In the genomic region with DNA sequence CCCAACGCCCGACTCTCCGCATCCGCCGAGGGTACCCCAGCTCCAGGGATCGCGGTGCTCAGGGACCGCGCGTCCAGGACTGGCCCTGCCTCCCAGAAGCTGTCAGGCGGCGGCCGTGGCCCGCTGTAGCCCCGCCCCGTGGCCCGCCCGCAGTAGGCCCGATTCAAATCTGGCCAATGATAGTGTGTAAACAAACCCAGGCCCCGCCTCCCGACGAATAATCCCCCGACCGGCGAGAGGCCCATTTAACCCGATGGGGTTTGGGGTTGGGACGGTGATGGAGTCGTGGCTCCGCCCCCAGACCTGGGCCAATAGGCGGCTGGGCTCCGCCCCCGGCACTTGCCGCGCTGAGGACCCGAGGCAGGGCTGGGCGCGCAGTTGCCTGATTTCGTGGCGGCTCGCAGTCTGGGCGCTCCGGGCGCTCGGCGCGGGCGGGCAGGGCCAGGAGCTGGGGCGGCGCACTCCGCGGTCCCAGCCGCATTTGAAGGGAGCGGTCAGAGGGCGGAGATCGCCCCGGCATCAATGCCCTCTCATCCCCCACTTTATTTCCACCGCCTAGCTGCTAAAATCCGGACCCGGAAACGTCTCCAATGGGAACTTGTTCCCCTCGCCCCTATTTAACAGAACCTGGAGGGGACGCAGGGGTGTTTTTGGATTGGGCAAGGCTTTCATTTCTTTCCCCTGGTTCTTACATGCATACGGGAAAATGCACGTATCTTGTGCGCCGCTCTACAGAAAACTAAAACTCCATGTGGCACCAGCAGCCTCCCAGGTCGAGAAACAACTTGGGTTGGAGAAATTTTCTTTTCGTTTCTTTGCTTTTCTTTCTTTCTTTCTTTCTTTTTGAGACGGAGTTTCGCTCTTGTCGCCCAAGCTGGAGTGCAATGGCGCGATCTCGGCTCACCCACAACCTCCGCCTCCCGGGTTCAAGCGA, we compare ENCODE assay signal across 8 cellular contexts. TPM values are rescaled to one million over a fixed set of nuclear protein-coding genes. Genes with fewer than 3 reads are reported as not detected.
DNase-seq lines count a peak whose midpoint lies in the region; ATAC-seq and TF ChIP-seq lines count a peak whose summit lies in the region.

No MANE protein-coding gene starts in this region.

- H3K4me1 Mint-ChIP-seq in stimulated activated naive CD8-positive, alpha-beta T cell treated with anti-CD3 and anti-CD28 coated beads, Interleukin-15, amount 100 ng/mL, for 72 hours, result peaks cover 46% of the 10 kb centered on the region

- peak overlapping the region; percentile 90 to 98 for H3K4me3 Mint-ChIP-seq in stimulated activated naive CD8-positive, alpha-beta T cell treated with anti-CD3 and anti-CD28 coated beads, Interleukin-15, amount 100 ng/mL, for 72 hours

- no peaks in the 10 kb centered on the region for H3F3A ChIP-seq in neural cell (ENCODE audit: insufficient read depth, low read length, poor library complexity, severe bottlenecking)

- peak; percentile 11 for TF ChIP-seq RAD21 in neural cell (conservative IDR thresholded peaks at IDR 0.05)

- peak; percentile 97 for ATAC-seq in stimulated activated naive CD8-positive, alpha-beta T cell treated with anti-CD3 and anti-CD28 coated beads, Interleukin-15, amount 100 ng/mL, for 72 hours

- peak; percentile 68 for TF ChIP-seq EP300 in neural cell (conservative IDR thresholded peaks at IDR 0.05; ENCODE audit: poor library complexity, severe bottlenecking)

- H3K9ac ChIP-seq in neural cell (ENCODE audit: low read length), result peak overlapping the region; percentile 66

- H3K9me3 ChIP-seq in HAP-1 (no peaks in the 10 kb centered on the region), MG63 (no peaks in the 10 kb centered on the region), neural cell (ENCODE audit: low read length) (no peaks in the 10 kb centered on the region)

- TF ChIP-seq CTCF in fibroblast of villous mesenchyme (IDR thresholded peaks at IDR 0.05; ENCODE audit: insufficient read depth, low read depth, low read length), result no peak
- no peak for TF ChIP-seq CTCF in neural cell (IDR thresholded peaks at IDR 0.05; ENCODE audit: poor library complexity, severe bottlenecking)

- peak overlapping the region; percentile 68 for H3K27ac ChIP-seq in neural cell (ENCODE audit: low read length)

- peak overlapping the region; percentile 91 for H2AFZ ChIP-seq in neural cell (ENCODE audit: low read depth, low read length)

- H3K9me3 Mint-ChIP-seq in stimulated activated naive CD8-positive, alpha-beta T cell treated with anti-CD3 and anti-CD28 coated beads, Interleukin-15, amount 100 ng/mL, for 72 hours, result no peaks in the 10 kb centered on the region

- no peaks in the 10 kb centered on the region for H3K27me3 ChIP-seq in HAP-1 (ENCODE audit: low read depth)
- no peaks in the 10 kb centered on the region for H3K27me3 ChIP-seq in MG63
- no peaks in the 10 kb centered on the region for H3K27me3 ChIP-seq in neural cell (ENCODE audit: insufficient read depth, low read depth, low read length)

- no peaks in the 10 kb centered on the region for H3K9me2 ChIP-seq in neural cell (ENCODE audit: insufficient read depth, low read length)

- H3K4me3 ChIP-seq in HAP-1 (peak overlapping the region; percentile 35), MG63 (peak overlapping the region; percentile 65), fibroblast of villous mesenchyme (ENCODE audit: low read depth, low read length) (peak overlapping the region; percentile 68), neural cell (ENCODE audit: low read length) (peak overlapping the region; percentile 84)

- DNase-seq in G401 (ENCODE audit: low spot score), result peak; percentile 100
- DNase-seq in HAP-1 (ENCODE audit: low spot score in 2 of 2), result peak; percentile 97 to 100
- peak; percentile 100 for DNase-seq in MG63
- peak; percentile 97 to 99 for DNase-seq in SHP77 (lab: John Stamatoyannopoulos, UW)
- peak; percentile 92 for DNase-seq in activated gamma-delta T cell (lab: John Stamatoyannopoulos, UW)
- peak; percentile 99 for DNase-seq in fibroblast of villous mesenchyme (ENCODE audit: low read depth)
- peak; percentile 99 for DNase-seq in stimulated activated naive CD8-positive, alpha-beta T cell treated with anti-CD3 and anti-CD28 coated beads, Interleukin-15, amount 100 ng/mL, for 72 hours

- peak overlapping the region; percentile 96 to 97 for H3K27ac Mint-ChIP-seq in stimulated activated naive CD8-positive, alpha-beta T cell treated with anti-CD3 and anti-CD28 coated beads, Interleukin-15, amount 100 ng/mL, for 72 hours

- no peaks in the 10 kb centered on the region for H3K27me3 Mint-ChIP-seq in stimulated activated naive CD8-positive, alpha-beta T cell treated with anti-CD3 and anti-CD28 coated beads, Interleukin-15, amount 100 ng/mL, for 72 hours

- no peaks in the 10 kb centered on the region for H3K79me2 ChIP-seq in neural cell (replicated peaks; ENCODE audit: insufficient read depth, low read length)

- no peaks in the 10 kb centered on the region for H4K20me1 ChIP-seq in neural cell (ENCODE audit: insufficient read depth)

- peaks cover 7% of the 10 kb centered on the region; the same call in 1 of the 2 replicates for H3K4me1 ChIP-seq in HAP-1

- H3K36me3 ChIP-seq in HAP-1 (replicated peaks) (no peaks in the 10 kb centered on the region), MG63 (no peaks in the 10 kb centered on the region), neural cell (ENCODE audit: insufficient read depth, low read length) (no peaks in the 10 kb centered on the region)

- in situ Hi-C loops in G401 (cut with HindIII; ENCODE audit: low sequenced_read_pairs) (no loop called here), HAP-1 (cut with MboI; ENCODE audit: low sequenced_read_pairs) (no loop called here)

- H3K4me2 ChIP-seq in neural cell (ENCODE audit: low read length), result peak overlapping the region; percentile 48

TF ChIP-seq in neural cell, 6 proteins besides CTCF, POLR2A, EP300 and RAD21:
- TF ChIP-seq MXI1 (conservative IDR thresholded peaks at IDR 0.05; ENCODE audit: poor library complexity, severe bottlenecking) (peak; percentile 71), EZH2 (IDR thresholded peaks at IDR 0.05; ENCODE audit: borderline replicate concordance, insufficient read depth, low read length, poor library complexity, severe bottlenecking) (no peak), SMC3 (conservative IDR thresholded peaks at IDR 0.05; ENCODE audit: poor library complexity) (no peak), POLR2AphosphoS5 (IDR thresholded peaks at IDR 0.05) (peak; percentile 64), TAF1 (IDR thresholded peaks at IDR 0.05; ENCODE audit: low read depth) (peak; percentile 82)
- TF ChIP-seq, protein P1, sequence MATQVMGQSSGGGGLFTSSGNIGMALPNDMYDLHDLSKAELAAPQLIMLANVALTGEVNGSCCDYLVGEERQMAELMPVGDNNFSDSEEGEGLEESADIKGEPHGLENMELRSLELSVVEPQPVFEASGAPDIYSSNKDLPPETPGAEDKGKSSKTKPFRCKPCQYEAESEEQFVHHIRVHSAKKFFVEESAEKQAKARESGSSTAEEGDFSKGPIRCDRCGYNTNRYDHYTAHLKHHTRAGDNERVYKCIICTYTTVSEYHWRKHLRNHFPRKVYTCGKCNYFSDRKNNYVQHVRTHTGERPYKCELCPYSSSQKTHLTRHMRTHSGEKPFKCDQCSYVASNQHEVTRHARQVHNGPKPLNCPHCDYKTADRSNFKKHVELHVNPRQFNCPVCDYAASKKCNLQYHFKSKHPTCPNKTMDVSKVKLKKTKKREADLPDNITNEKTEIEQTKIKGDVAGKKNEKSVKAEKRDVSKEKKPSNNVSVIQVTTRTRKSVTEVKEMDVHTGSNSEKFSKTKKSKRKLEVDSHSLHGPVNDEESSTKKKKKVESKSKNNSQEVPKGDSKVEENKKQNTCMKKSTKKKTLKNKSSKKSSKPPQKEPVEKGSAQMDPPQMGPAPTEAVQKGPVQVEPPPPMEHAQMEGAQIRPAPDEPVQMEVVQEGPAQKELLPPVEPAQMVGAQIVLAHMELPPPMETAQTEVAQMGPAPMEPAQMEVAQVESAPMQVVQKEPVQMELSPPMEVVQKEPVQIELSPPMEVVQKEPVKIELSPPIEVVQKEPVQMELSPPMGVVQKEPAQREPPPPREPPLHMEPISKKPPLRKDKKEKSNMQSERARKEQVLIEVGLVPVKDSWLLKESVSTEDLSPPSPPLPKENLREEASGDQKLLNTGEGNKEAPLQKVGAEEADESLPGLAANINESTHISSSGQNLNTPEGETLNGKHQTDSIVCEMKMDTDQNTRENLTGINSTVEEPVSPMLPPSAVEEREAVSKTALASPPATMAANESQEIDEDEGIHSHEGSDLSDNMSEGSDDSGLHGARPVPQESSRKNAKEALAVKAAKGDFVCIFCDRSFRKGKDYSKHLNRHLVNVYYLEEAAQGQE (IDR thresholded peaks at IDR 0.05; ENCODE audit: borderline replicate concordance), result peak; percentile 35

RNA-seq across cellular contexts. Expression of a gene that starts 8.4 kb away (rescaled TPM):
- total RNA-seq in G401 (2014; rRNA removed; shearing (Covaris generic)), result 0.10 and 5.7 TPM in 2 replicates
- total RNA-seq in MG63 (2014; rRNA removed; shearing (Covaris generic); ENCODE audit: low replicate concordance), result 0.10 and 0.52 TPM in 2 replicates
- total RNA-seq in fibroblast of villous mesenchyme, result 3.0 and 5.2 TPM in 2 replicates
- polyA plus RNA-seq in neural cell, result 0.11 and 3.4 TPM in 2 replicates
- polyA minus RNA-seq in neural cell, result 17.0 and 20.4 TPM in 2 replicates

RNA-seq across cellular contexts. Expression of a gene that starts 27.6 kb away (rescaled TPM):
- not detected in 2 replicates for total RNA-seq in G401 (2014; rRNA removed; shearing (Covaris generic))
- 0.36 and 0.69 TPM in 2 replicates for total RNA-seq in MG63 (2014; rRNA removed; shearing (Covaris generic); ENCODE audit: low replicate concordance)
- under 0.01 TPM in 2 replicates for total RNA-seq in fibroblast of villous mesenchyme
- not detected in 2 replicates for polyA plus RNA-seq in neural cell
- polyA minus RNA-seq in neural cell, result not detected in 2 replicates

Comparison
In these comparisons a context has a peak if more than half of its experiments do, and no peak if none do; other contexts are left out.
1. Peak in every context shown above with its lines: DNase-seq, ATAC-seq, H3K4me3 ChIP-seq and H3K27ac ChIP-seq.